Comparison of ENCODE assay signal across 21 cellular contexts in genomic region chr17:76051071-76051467, GRCh38. TPM values are rescaled to one million over a fixed set of nuclear protein-coding genes. Genes with fewer than 3 reads are reported as not detected.
DNase-seq lines count a peak whose midpoint lies in the region; ATAC-seq, FAIRE-seq and TF ChIP-seq lines count a peak whose summit lies in the region.
"Had no signal": no experiment of that assay in that cellular context is flagged by ENCODE, and none has a peak within 500 bp of the region (broad histone marks: within the 10 kb centered on the region; RNA-seq: fewer than 3 reads in every experiment).

No MANE protein-coding gene starts in this region.

- H3K4me1 ChIP-seq in astrocyte (ENCODE audit: insufficient read depth, low read length) (peaks cover 37% of the 10 kb centered on the region), tibial artery (no peaks in the 10 kb centered on the region)
- H3K4me1 ChIP-seq: esophagus muscularis mucosa had no signal

- H3K27ac ChIP-seq in astrocyte (ENCODE audit: low read depth, low read length) (peak overlapping the region; percentile 0), tibial artery (no peak overlapping the region)
- H3K27ac ChIP-seq: BLaER1 treated with 17β-estradiol and CSF1 and Interleukin-3, amounts not matched to agents 10 nM and 100 nM; esophagus muscularis mucosa; KMS-11 had no signal

- H3K36me3 Mint-ChIP-seq in astrocyte (ENCODE audit: low read depth, unreplicated experiment) = peaks cover 30% of the 10 kb centered on the region

- H3K4me3 ChIP-seq in astrocyte (ENCODE audit: insufficient read depth, low read depth, low read length) (no peak overlapping the region), tibial artery (no peak overlapping the region)
- H3K4me3 ChIP-seq: BLaER1 treated with 17β-estradiol and CSF1 and Interleukin-3, amounts not matched to agents 10 nM and 100 nM; esophagus muscularis mucosa had no signal

- no peak for ATAC-seq in GM18519 (IDR thresholded peaks at IDR 0.05; ENCODE audit: low FRiP score, unreplicated experiment)

- no peaks in the 10 kb centered on the region for H3K9me3 Mint-ChIP-seq in astrocyte (ENCODE audit: unreplicated experiment)

- H3K4me1 Mint-ChIP-seq in astrocyte (ENCODE audit: low read depth, unreplicated experiment) = peaks cover 37% of the 10 kb centered on the region

- no peak overlapping the region for H3K4me2 ChIP-seq in astrocyte (ENCODE audit: low read length)
- H3K4me2 ChIP-seq: BLaER1 treated with 17β-estradiol and CSF1 and Interleukin-3, amounts not matched to agents 10 nM and 100 nM; KMS-11 had no signal

- H3K9me3 ChIP-seq in astrocyte (ENCODE audit: insufficient read depth, low read depth, low read length) (no peaks in the 10 kb centered on the region), tibial artery (no peaks in the 10 kb centered on the region)
- H3K9me3 ChIP-seq: BLaER1 treated with 17β-estradiol and CSF1 and Interleukin-3, amounts not matched to agents 10 nM and 100 nM; esophagus muscularis mucosa had no signal

- intact Hi-C loops in tibial artery (cut with DNase I; ENCODE audit: low total_unique reads) = no loop called here

- H3K27ac Mint-ChIP-seq in astrocyte (ENCODE audit: unreplicated experiment) = no peak overlapping the region

- TF ChIP-seq CTCF in astrocyte (IDR thresholded peaks at IDR 0.05; ENCODE audit: insufficient read depth, low read depth, low read length) (no peak), tibial artery (IDR thresholded peaks at IDR 0.05) (no peak)

- peaks cover 49% of the 10 kb centered on the region for H4K20me1 ChIP-seq in astrocyte (ENCODE audit: insufficient read depth, low read length)

- H3K9ac ChIP-seq in astrocyte (ENCODE audit: low read length) = no peak overlapping the region
- H3K9ac ChIP-seq: KMS-11 had no signal

- DNase-seq in HK-2 (ENCODE audit: unreplicated experiment) = peak; percentile 49
- peak; percentile 59 for DNase-seq in astrocyte (ENCODE audit: low read depth)
- DNase-seq in kidney glomerular epithelial cell (lab: John Stamatoyannopoulos, UW) = peak; percentile 93
- DNase-seq in renal cortical epithelial cell (ENCODE audit: low read depth) = peak; percentile 91
- DNase-seq in tibial artery = no peak
- no peak for DNase-seq in activated gamma-delta T cell (lab: John Stamatoyannopoulos, UW)
- DNase-seq: activated CD4-positive, alpha-beta T cell treated with anti-CD3 and anti-CD28 coated beads for 48 hours; activated T-cell treated with anti-CD3 and anti-CD28 coated beads for 4 hours; cortex of kidney; head of caudate nucleus; NCI-H1436 treated with DMSO at 0.1 percent for 48 hours; NCI-H446 treated with DMSO at 0.1 percent for 48 hours; retina; SIG-M5; stimulated activated CD4-positive, alpha-beta T cell treated with anti-CD3 and anti-CD28 coated beads, Interleukin-1b, Interleukin-23, amount 100 ng/mL, for 48 hours; substantia nigra had no signal

- no peak overlapping the region for H3K4me3 Mint-ChIP-seq in astrocyte (ENCODE audit: unreplicated experiment)

- H3K79me2 ChIP-seq in astrocyte (ENCODE audit: insufficient read depth, low read length) = peaks cover 19% of the 10 kb centered on the region

- no peaks in the 10 kb centered on the region for H3K27me3 Mint-ChIP-seq in astrocyte (ENCODE audit: low read depth, unreplicated experiment)

- H2AFZ ChIP-seq in astrocyte (ENCODE audit: low read depth, low read length) = no peak overlapping the region

- H3K36me3 ChIP-seq in astrocyte (ENCODE audit: insufficient read depth, low read length) (peaks cover 19% of the 10 kb centered on the region), tibial artery (peaks cover 54 to 98% (median 81%) of the 10 kb centered on the region in 3 donors)

- FAIRE-seq in astrocyte (lab: Jason Lieb, UNC) = no peak
- FAIRE-seq: kidney had no signal

- H3K27me3 ChIP-seq in astrocyte (ENCODE audit: insufficient read depth, low read length) (no peaks in the 10 kb centered on the region), tibial artery (no peaks in the 10 kb centered on the region)
- H3K27me3 ChIP-seq: BLaER1 treated with 17β-estradiol and CSF1 and Interleukin-3, amounts not matched to agents 10 nM and 100 nM; esophagus muscularis mucosa had no signal

RNA-seq across cellular contexts. Expression of gene SRP68, which starts 21.2 kb away (rescaled TPM):
- total RNA-seq in astrocyte (74.3 and 75.3 TPM in 2 replicates), renal cortical epithelial cell (21.9 and 85.4 TPM in 2 replicates)

RNA-seq across cellular contexts. Expression of gene GALR2, which starts 23.5 kb away (rescaled TPM):
- 0.36 TPM in 1 of 2 replicates, not detected in the other for total RNA-seq in astrocyte
- total RNA-seq in renal cortical epithelial cell = 0.10 TPM in 1 of 2 replicates, not detected in the other
- total RNA-seq: kidney had no signal

RNA-seq across cellular contexts. Expression of gene EVPL, which starts 24.0 kb away (rescaled TPM):
- total RNA-seq in astrocyte (not detected in 2 replicates), renal cortical epithelial cell (14.1 and 14.4 TPM in 2 replicates)

RNA-seq across cellular contexts. Expression of gene ZACN, which starts 27.9 kb away (rescaled TPM):
- total RNA-seq in astrocyte (0.23 TPM in 1 of 2 replicates, not detected in the other), renal cortical epithelial cell (not detected in 2 replicates)

RNA-seq across cellular contexts. Expression of gene CDK3, which starts 50.4 kb away (rescaled TPM):
- total RNA-seq in astrocyte = 5.0 and 7.5 TPM in 2 replicates
- 0.87 and 3.0 TPM in 2 replicates for total RNA-seq in renal cortical epithelial cell

Comparison
In these comparisons a context has a peak if more than half of its experiments do, and no peak if none do; other contexts are left out.
1. DNase-seq: peak in HK-2 (single experiment), astrocyte (single experiment), kidney glomerular epithelial cell (single experiment) and renal cortical epithelial cell (single experiment); none in tibial artery (0 of 2) and activated gamma-delta T cell (single experiment).
2. RNA of gene EVPL, which starts 24.0 kb away (total RNA-seq): 14.1 to 14.4 TPM in renal cortical epithelial cell; not detected in astrocyte; every median in the first group is over 10 times any median in the second.